In genomic region chr18:10872297-10872696, GRCh38 we compare ENCODE assay signal across 35 cellular contexts.
DNase-seq lines count a peak whose midpoint lies in the region; ATAC-seq, FAIRE-seq and TF ChIP-seq lines count a peak whose summit lies in the region.
"Had no signal": no experiment of that assay in that cellular context is flagged by ENCODE, and none has a peak within 500 bp of the region (broad histone marks: within the 10 kb centered on the region; RNA-seq: fewer than 3 reads in every experiment).

No MANE protein-coding gene starts in this region.

- H3K27ac Mint-ChIP-seq in progenitor cell of endocrine pancreas: no peak overlapping the region
- H3K27ac Mint-ChIP-seq: activated naive CD4-positive, alpha-beta T cell treated with anti-CD3 and anti-CD28 coated beads, Interleukin-2, amount 50 U/mL, for 72 hours; activated T-helper 2 cell treated with anti-CD3 and anti-CD28 coated beads, Interferon-gamma antibody, Interleukin-2, Interleukin-4, amounts not matched to agents 10 μg/mL and 5 μg/mL and 100 μg/mL, durations not matched to agents 14 hours and 24 hours and 36 hours; naive B cell had no signal

- DNase-seq in GM12892 (ENCODE audit: insufficient read length) (no peak), NCI-H524 treated with DMSO at 0.1 percent for 48 hours (lab: John Stamatoyannopoulos, UW) (peak; percentile 75), sigmoid colon (peak; percentile 74), progenitor cell of endocrine pancreas (ENCODE audit: low spot score, unreplicated experiment) (no peak), hippocampal formation (lab: John Stamatoyannopoulos, UW) (no peak)
- DNase-seq: activated CD4-positive, alpha-beta T cell treated with anti-CD3 and anti-CD28 coated beads for 4 hours; activated CD8-positive, alpha-beta memory T cell treated with anti-CD3 and anti-CD28 coated beads for 24 hours; activated T-cell treated with anti-CD3 and anti-CD28 coated beads for 4 hours; effector CD4-positive, alpha-beta T cell; midbrain; MM.1S; naive B cell; NCI-H1105 treated with DMSO at 0.1 percent for 48 hours; NCI-H187 treated with DMSO at 0.1 percent for 48 hours; NCI-H526 treated with DMSO at 0.1 percent for 48 hours; SJCRH30; stimulated activated CD4-positive, alpha-beta T cell treated with anti-CD3 and anti-CD28 coated beads, Interleukin-15, amount 100 ng/mL, for 24 hours; stimulated activated CD4-positive, alpha-beta T cell treated with anti-CD3 and anti-CD28 coated beads, Interleukin-4, amount 100 ng/mL, for 4 hours; SW 1271; T-helper 9 cell; transverse colon had no signal

- no peak overlapping the region for H3K4me3 Mint-ChIP-seq in progenitor cell of endocrine pancreas (ENCODE audit: low read depth)
- H3K4me3 Mint-ChIP-seq: CD14-positive monocyte, naive B cell had no signal

- no peaks in the 10 kb centered on the region for H3K27me3 ChIP-seq in gastroesophageal sphincter
- no peaks in the 10 kb centered on the region for H3K27me3 ChIP-seq in sigmoid colon
- H3K27me3 ChIP-seq: breast epithelium, neutrophil, SJCRH30, transverse colon had no signal

- peak; percentile 74 for ATAC-seq in gastroesophageal sphincter
- ATAC-seq in HG03108 (IDR thresholded peaks at IDR 0.05; ENCODE audit: unreplicated experiment): no peak
- ATAC-seq: activated naive CD4-positive, alpha-beta T cell treated with anti-CD3 and anti-CD28 coated beads, Interleukin-2, amount 50 U/mL, for 72 hours had no signal

- no peaks in the 10 kb centered on the region for H3K36me3 Mint-ChIP-seq in progenitor cell of endocrine pancreas (ENCODE audit: insufficient read depth)
- H3K36me3 Mint-ChIP-seq: activated naive CD4-positive, alpha-beta T cell treated with anti-CD3 and anti-CD28 coated beads, Interleukin-2, amount 50 U/mL, for 72 hours; CD14-positive monocyte; naive B cell had no signal

- TF ChIP-seq POLR2A in GM12892 (IDR thresholded peaks at IDR 0.05; ENCODE audit: low read depth, low read length) (no peak), gastroesophageal sphincter (IDR thresholded peaks at IDR 0.05) (no peak), sigmoid colon (IDR thresholded peaks at IDR 0.05) (no peak)

- H3K27ac ChIP-seq in gastroesophageal sphincter: no peak overlapping the region
- H3K27ac ChIP-seq in sigmoid colon: peak overlapping the region in 1 of 4 donors; percentile 5
- H3K27ac ChIP-seq: breast epithelium, HL-60, KMS-11, neutrophil, SJCRH30, transverse colon, VCaP had no signal

- 10 to 23% methylated on average over 2 of the region's 5 CpGs for WGBS in gastroesophageal sphincter (ENCODE audit: low coverage in 1 of 2), 2 donors
- 74 to 78% methylated on average over 5 of the region's 5 CpGs for WGBS in sigmoid colon, 2 donors

- TF ChIP-seq EP300 in gastroesophageal sphincter (IDR thresholded peaks at IDR 0.05) (no peak), sigmoid colon (IDR thresholded peaks at IDR 0.05) (no peak)

- TF ChIP-seq CTCF in gastroesophageal sphincter (IDR thresholded peaks at IDR 0.05) (no peak), sigmoid colon (IDR thresholded peaks at IDR 0.05) (no peak), progenitor cell of endocrine pancreas (IDR thresholded peaks at IDR 0.05; ENCODE audit: unreplicated experiment) (no peak)

- no peak overlapping the region for H3K4me3 ChIP-seq in gastroesophageal sphincter
- H3K4me3 ChIP-seq in sigmoid colon: no peak overlapping the region
- H3K4me3 ChIP-seq: breast epithelium, HAP-1, SJCRH30, transverse colon had no signal

- peaks cover 20% of the 10 kb centered on the region for H3K27me3 Mint-ChIP-seq in progenitor cell of endocrine pancreas

- H3K9me3 ChIP-seq in gastroesophageal sphincter: no peaks in the 10 kb centered on the region
- H3K9me3 ChIP-seq in sigmoid colon: no peaks in the 10 kb centered on the region
- H3K9me3 ChIP-seq: breast epithelium, HAP-1, neutrophil, SJCRH30, transverse colon had no signal

- H3K4me1 Mint-ChIP-seq in progenitor cell of endocrine pancreas (ENCODE audit: low read depth): peaks cover 2% of the 10 kb centered on the region
- H3K4me1 Mint-ChIP-seq: CD14-positive monocyte, naive B cell had no signal

- intact Hi-C loops in sigmoid colon (cut with DNase I): no loop called here

- FAIRE-seq in GM12892 (lab: Jason Lieb, UNC): peak; percentile 62
- FAIRE-seq: colon, keratinocyte, RCC 7860 had no signal

- H3K36me3 ChIP-seq in gastroesophageal sphincter: no peaks in the 10 kb centered on the region
- H3K36me3 ChIP-seq in sigmoid colon: no peaks in the 10 kb centered on the region
- H3K36me3 ChIP-seq: breast epithelium, HAP-1, neutrophil, SJCRH30, transverse colon had no signal

- no peaks in the 10 kb centered on the region for H3K9me3 Mint-ChIP-seq in progenitor cell of endocrine pancreas (ENCODE audit: low read depth)
- H3K9me3 Mint-ChIP-seq: activated T-helper 2 cell treated with anti-CD3 and anti-CD28 coated beads, Interferon-gamma antibody, Interleukin-2, Interleukin-4, amounts not matched to agents 10 μg/mL and 5 μg/mL and 100 μg/mL, durations not matched to agents 14 hours and 24 hours and 36 hours had no signal

- peaks cover 0 to 8% (median 0%) of the 10 kb centered on the region in 3 donors for H3K4me1 ChIP-seq in gastroesophageal sphincter
- H3K4me1 ChIP-seq in sigmoid colon: peaks cover 0 to 24% (median 14%) of the 10 kb centered on the region in 4 donors
- H3K4me1 ChIP-seq: breast epithelium, HAP-1, SJCRH30 had no signal

Comparison
In these comparisons a context has a peak if more than half of its experiments do, and no peak if none do; other contexts are left out.
1. DNase-seq: peak in NCI-H524 treated with DMSO at 0.1 percent for 48 hours (single experiment) and sigmoid colon (single experiment); none in GM12892 (single experiment), progenitor cell of endocrine pancreas (single experiment) and hippocampal formation (0 of 2).